Comparison of ENCODE assay signal across 1 cellular context in genomic region chr9:95031711-95032461, GRCh38.
A peak's percentile ranks its signal among the peaks of the same experiment; 100 is the strongest.
TF ChIP-seq lines count a peak whose summit lies in the region.

No MANE protein-coding gene starts in this region.

TF ChIP-seq in HepG2, 621 proteins besides CTCF, POLR2A, EP300 and RAD21 (continued from another document and continues in another):
- TF ChIP-seq ZHX1 (CRISPR knock-in tag; IDR thresholded peaks at IDR 0.05; ENCODE audit: low read depth) (no peak; the same call in 1 of the 2 replicates), CAMTA2 (CRISPR knock-in tag; IDR thresholded peaks at IDR 0.05; ENCODE audit: borderline replicate concordance) (no peak), ZZZ3 (CRISPR knock-in tag; IDR thresholded peaks at IDR 0.05; ENCODE audit: borderline replicate concordance) (no peak), ZNF790 (CRISPR knock-in tag; IDR thresholded peaks at IDR 0.05; ENCODE audit: borderline replicate concordance) (no peak), ZNF33B (CRISPR knock-in tag; IDR thresholded peaks at IDR 0.05) (no peak), HDAC2 (CRISPR knock-in tag; IDR thresholded peaks at IDR 0.05) (peak; percentile 86), THRA (CRISPR knock-in tag; IDR thresholded peaks at IDR 0.05; ENCODE audit: borderline replicate concordance) (peak; percentile 68; the same call in 1 of the 2 replicates), IRF2 (CRISPR knock-in tag; IDR thresholded peaks at IDR 0.05) (peak; percentile 83; the same call in 1 of the 2 replicates), ZNF782 (CRISPR knock-in tag; IDR thresholded peaks at IDR 0.05; ENCODE audit: borderline replicate concordance) (no peak), KDM5B (CRISPR knock-in tag; IDR thresholded peaks at IDR 0.05; ENCODE audit: borderline replicate concordance) (no peak), SNRNP70 (IDR thresholded peaks at IDR 0.05; ENCODE audit: low read depth, low read length) (no peak), PHF8 (CRISPR knock-in tag; IDR thresholded peaks at IDR 0.05) (0 out of 2 replicates have a peak, but pooled peaks have one; percentile 18), ZNF564 (CRISPR knock-in tag; IDR thresholded peaks at IDR 0.05) (no peak), ZNF451 (CRISPR knock-in tag; IDR thresholded peaks at IDR 0.05) (no peak), TERF1 (CRISPR knock-in tag; IDR thresholded peaks at IDR 0.05) (no peak), ZNF605 (CRISPR knock-in tag; IDR thresholded peaks at IDR 0.05) (peak; percentile 88), CHCHD3 (CRISPR knock-in tag; IDR thresholded peaks at IDR 0.05) (no peak), FOXO4 (CRISPR knock-in tag; conservative IDR thresholded peaks at IDR 0.05) (no peak), PAF1 (CRISPR knock-in tag; IDR thresholded peaks at IDR 0.05) (no peak; the same call in 1 of the 2 replicates), DMAP1 (CRISPR knock-in tag; IDR thresholded peaks at IDR 0.05) (peak; percentile 74; the same call in 1 of the 2 replicates), FUBP1 (CRISPR knock-in tag; IDR thresholded peaks at IDR 0.05; ENCODE audit: borderline replicate concordance) (no peak), HNRNPUL1 (IDR thresholded peaks at IDR 0.05; ENCODE audit: low read depth, low read length) (no peak), KMT2A (CRISPR knock-in tag; IDR thresholded peaks at IDR 0.05) (peak; percentile 56; the same call in 1 of the 2 replicates), ZNF724P (CRISPR knock-in tag; IDR thresholded peaks at IDR 0.05; ENCODE audit: borderline replicate concordance) (no peak), ZBTB44 (CRISPR knock-in tag; IDR thresholded peaks at IDR 0.05) (no peak), ZNF326 (CRISPR knock-in tag; IDR thresholded peaks at IDR 0.05; ENCODE audit: borderline replicate concordance) (no peak), ZNF407 (CRISPR knock-in tag; IDR thresholded peaks at IDR 0.05; ENCODE audit: not compliant biosample characterization) (no peak), NFE2 (CRISPR knock-in tag; IDR thresholded peaks at IDR 0.05) (no peak), ZNF17 (CRISPR knock-in tag; IDR thresholded peaks at IDR 0.05) (no peak), MYPOP (CRISPR knock-in tag; IDR thresholded peaks at IDR 0.05) (peak; percentile 46; the same call in 1 of the 2 replicates), ZNF639 (CRISPR knock-in tag; conservative IDR thresholded peaks at IDR 0.05) (no peak), ZNF317 (CRISPR knock-in tag; IDR thresholded peaks at IDR 0.05) (peak; percentile 56; the same call in 1 of the 2 replicates), TBX2 (CRISPR knock-in tag; IDR thresholded peaks at IDR 0.05; ENCODE audit: borderline replicate concordance) (peak; percentile 91), ZNF563 (CRISPR knock-in tag; IDR thresholded peaks at IDR 0.05) (no peak), KLF12 (CRISPR knock-in tag; IDR thresholded peaks at IDR 0.05; ENCODE audit: borderline replicate concordance) (no peak), FOXJ3 (CRISPR knock-in tag; IDR thresholded peaks at IDR 0.05; ENCODE audit: borderline replicate concordance) (peak; percentile 85; the same call in 1 of the 2 replicates), CBFB (CRISPR knock-in tag; IDR thresholded peaks at IDR 0.05) (peak; percentile 78), SMAD9 (CRISPR knock-in tag; IDR thresholded peaks at IDR 0.05) (no peak), KLF6 (CRISPR knock-in tag; IDR thresholded peaks at IDR 0.05) (no peak), AGO2 (optimal IDR thresholded peaks at IDR 0.05; ENCODE audit: low read depth, low read length) (peak; percentile 65)
